Comparison of ENCODE assay signal across 7 cellular contexts in the genomic region with DNA sequence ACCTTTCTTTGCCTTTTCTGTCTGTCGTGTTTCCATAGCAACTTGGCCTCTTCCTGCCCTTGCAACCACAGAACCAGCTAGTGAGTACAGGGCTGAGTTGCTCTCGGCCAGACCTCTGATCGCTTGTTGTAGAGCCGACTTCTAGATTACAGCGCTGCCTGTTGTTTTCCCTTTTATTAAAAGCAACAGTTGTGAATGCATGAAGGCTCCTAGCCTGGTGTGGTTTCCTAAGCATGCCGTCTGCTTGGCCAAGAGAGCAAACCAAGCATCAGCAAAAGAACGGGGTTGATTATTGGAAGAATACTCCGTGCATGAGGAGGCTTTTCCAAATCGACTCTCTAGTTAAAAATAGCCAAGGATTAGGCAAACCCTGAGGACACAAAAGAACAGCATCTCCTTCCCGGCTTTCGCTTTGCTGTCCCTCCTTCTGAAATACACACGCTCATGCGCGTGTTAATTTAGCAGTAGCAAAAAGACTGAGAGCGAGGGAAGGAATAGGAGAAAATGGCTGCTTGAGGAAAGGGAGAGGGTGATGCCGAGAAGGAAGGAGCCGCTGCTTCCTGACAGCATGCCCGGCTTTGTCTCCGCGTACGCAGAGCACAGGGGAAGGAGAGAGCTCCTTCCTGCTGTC.
DNase-seq lines count a peak whose midpoint lies in the region; ATAC-seq and TF ChIP-seq lines count a peak whose summit lies in the region.

No MANE protein-coding gene starts in this region.

- WGBS in spleen, 5 donors: 18 to 43% (median 22%) methylated on average over 21 of the region's 21 CpGs

- H3K27me3 ChIP-seq in spleen (replicated peaks in 1 of 7): peaks cover 0 to 27% (median 0%) of the 10 kb centered on the region in 7 donors
- no peaks in the 10 kb centered on the region for H3K27me3 ChIP-seq in BE2C

- intact Hi-C loops in spleen (cut with DNase I; ENCODE audit: low total_unique reads): no loop called here

- TF ChIP-seq CTCF in omental fat pad (IDR thresholded peaks at IDR 0.05) (no peak), spleen (IDR thresholded peaks at IDR 0.05 in 8 of 11, conservative IDR thresholded peaks at IDR 0.05 in 3 of 11) (no peak), BE2C (IDR thresholded peaks at IDR 0.05; ENCODE audit: low read depth, low read length) (no peak)

- H3K36me3 ChIP-seq in spleen (no peaks in the 10 kb centered on the region), BE2C (peaks cover 64% of the 10 kb centered on the region)

- peaks cover 0 to 18% (median 0%) of the 10 kb centered on the region in 6 donors for H3K4me1 ChIP-seq in spleen
- H3K4me1 ChIP-seq in BE2C: peaks cover 11% of the 10 kb centered on the region

- H3K9me3 Mint-ChIP-seq in stimulated activated naive CD8-positive, alpha-beta T cell treated with anti-CD3 and anti-CD28 coated beads, Interleukin-15, amount 100 ng/mL, for 72 hours: no peaks in the 10 kb centered on the region

- H3K27me3 Mint-ChIP-seq in stimulated activated naive CD8-positive, alpha-beta T cell treated with anti-CD3 and anti-CD28 coated beads, Interleukin-15, amount 100 ng/mL, for 72 hours: peaks cover 69% of the 10 kb centered on the region

- TF ChIP-seq POLR2A in spleen (IDR thresholded peaks at IDR 0.05): no peak

- H3K27ac ChIP-seq in spleen: peak overlapping the region in 3 of 8 donors; percentile 3 to 39 (median 34)

- H3K9me3 ChIP-seq in spleen: no peaks in the 10 kb centered on the region
- H3K9me3 ChIP-seq in BE2C: no peaks in the 10 kb centered on the region

- peak overlapping the region; percentile 51 to 64 for H3K4me3 Mint-ChIP-seq in stimulated activated naive CD8-positive, alpha-beta T cell treated with anti-CD3 and anti-CD28 coated beads, Interleukin-15, amount 100 ng/mL, for 72 hours

- H3K4me3 ChIP-seq in spleen: peak overlapping the region in 4 of 8 donors; percentile 7 to 40 (median 33)
- no peak overlapping the region for H3K4me3 ChIP-seq in BE2C (ENCODE audit: low read depth, low read length)

- peaks cover 8% of the 10 kb centered on the region for H3K4me1 Mint-ChIP-seq in stimulated activated naive CD8-positive, alpha-beta T cell treated with anti-CD3 and anti-CD28 coated beads, Interleukin-15, amount 100 ng/mL, for 72 hours

- DNase-seq in anterior cingulate cortex (lab: John Stamatoyannopoulos, UW): peak in 39 of 58 donors; percentile 15 to 83 (median 48)
- peak; percentile 73 for DNase-seq in inferior parietal cortex (ENCODE audit: extremely low spot score)
- DNase-seq in stimulated activated naive CD8-positive, alpha-beta T cell treated with anti-CD3 and anti-CD28 coated beads, Interleukin-15, amount 100 ng/mL, for 72 hours: peak; percentile 9 to 26
- DNase-seq in omental fat pad (ENCODE audit: low spot score): no peak
- DNase-seq in spleen: no peak
- no peak for DNase-seq in BE2C

- ATAC-seq in HG02870 (IDR thresholded peaks at IDR 0.05; ENCODE audit: unreplicated experiment) (peak; percentile 61), omental fat pad (ENCODE audit: low FRiP score) (no peak)
- ATAC-seq in stimulated activated naive CD8-positive, alpha-beta T cell treated with anti-CD3 and anti-CD28 coated beads, Interleukin-15, amount 100 ng/mL, for 72 hours: peak; percentile 84

- H3K27ac Mint-ChIP-seq in stimulated activated naive CD8-positive, alpha-beta T cell treated with anti-CD3 and anti-CD28 coated beads, Interleukin-15, amount 100 ng/mL, for 72 hours: peak overlapping the region in 1 of 2 donors; percentile 10

Comparison
In these comparisons a context has a peak if more than half of its experiments do, and no peak if none do; other contexts are left out.
1. DNase-seq: peak in anterior cingulate cortex (39 of 58), inferior parietal cortex (single experiment) and stimulated activated naive CD8-positive, alpha-beta T cell treated with anti-CD3 and anti-CD28 coated beads, Interleukin-15, amount 100 ng/mL, for 72 hours (2 of 2); none in omental fat pad (single experiment), spleen (single experiment) and BE2C (single experiment).